Comparison of ENCODE assay signal across 12 cellular contexts in the genomic region with DNA sequence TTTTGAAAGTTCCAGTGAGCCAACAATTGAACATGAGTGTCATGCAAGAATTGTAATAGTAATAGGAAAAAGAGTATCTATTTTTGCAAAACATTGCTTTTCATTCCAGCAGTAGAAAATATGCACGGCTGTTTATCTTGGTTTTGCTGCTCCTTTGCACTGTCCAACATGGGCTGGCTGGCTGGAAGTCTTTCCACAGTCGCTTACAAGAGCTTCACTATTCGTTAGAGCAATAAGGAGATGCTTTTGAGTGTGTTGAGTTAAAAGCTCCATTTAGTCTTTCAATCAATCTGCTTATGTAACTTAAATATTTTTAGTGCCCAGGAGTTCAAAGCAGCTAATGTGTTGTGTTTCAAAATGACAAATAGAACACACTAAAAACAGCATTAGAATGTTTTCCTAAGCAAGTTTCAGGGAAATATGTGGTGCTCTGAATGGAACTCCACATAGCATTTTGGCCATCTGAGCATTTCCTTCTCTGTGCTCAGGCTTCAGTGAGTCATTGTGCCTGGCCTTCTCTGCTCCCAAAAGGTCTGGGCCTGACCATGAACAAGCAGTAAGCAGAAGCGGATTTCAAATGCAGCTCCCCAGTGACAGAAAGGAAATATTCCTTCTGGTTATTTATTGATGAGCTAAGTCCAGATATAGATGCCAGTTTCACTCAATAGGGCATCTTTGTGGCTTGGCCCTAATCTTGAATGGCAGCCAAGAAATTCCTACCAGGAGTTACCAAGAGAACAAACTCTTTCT.
DNase-seq lines count a peak whose midpoint lies in the region; ATAC-seq and TF ChIP-seq lines count a peak whose summit lies in the region.
"Had no signal": no experiment of that assay in that cellular context is flagged by ENCODE, and none has a peak within 500 bp of the region (broad histone marks: within the 10 kb centered on the region; RNA-seq: fewer than 3 reads in every experiment).

No MANE protein-coding gene starts in this region.

- no peak overlapping the region for H2AFZ ChIP-seq in mammary epithelial cell (ENCODE audit: low read depth, low read length)

- CTCF ChIA-PET in mammary epithelial cell (lab: Charles Lee; ENCODE audit: low non-redundant PET), result no interaction called here

- H3K4me2 ChIP-seq in mammary epithelial cell (ENCODE audit: insufficient read depth, low read depth, low read length), result no peak overlapping the region

- in situ Hi-C loops in mammary epithelial cell (cut with MboI; ENCODE audit: low sequenced_read_pairs in 2 of 2), result no loop called here

- intact Hi-C loops in mammary epithelial cell (cut with micrococcal nuclease), result no loop called here

- no peak for ATAC-seq in HG03460 (IDR thresholded peaks at IDR 0.05; ENCODE audit: unreplicated experiment)

- H4K20me1 ChIP-seq in mammary epithelial cell (ENCODE audit: insufficient read depth, low read length), result no peaks in the 10 kb centered on the region

- dilution Hi-C loops in mammary epithelial cell (cut with HindIII; ENCODE audit: low sequenced_read_pairs), result no loop called here

- 43% methylated on average over 4 of the region's 4 CpGs for WGBS in mammary epithelial cell (ENCODE audit: low coverage, missing lambda C conversion rate)

- H3K27ac ChIP-seq in mammary epithelial cell (ENCODE audit: insufficient read depth, low read depth, low read length), result no peak overlapping the region

- BruUV-seq in mammary epithelial cell (replicated peaks; lab: Mats Ljungman, UMichigan), result no TSS peak

- no peaks in the 10 kb centered on the region for H3K9me3 ChIP-seq in mammary epithelial cell (replicated peaks; ENCODE audit: insufficient read depth, low read length)
- H3K9me3 ChIP-seq: upper lobe of left lung had no signal

- H3K79me2 ChIP-seq in mammary epithelial cell (ENCODE audit: insufficient read depth, low read length), result no peaks in the 10 kb centered on the region

- H3K4me3 ChIP-seq in HFF-Myc (replicated peaks; ENCODE audit: low read depth, low read length) (no peak overlapping the region), mammary epithelial cell (replicated peaks in 1 of 3; ENCODE audit: insufficient read depth in 1 of 3, low read depth in 2 of 3, low read length in 3 of 3) (no peak overlapping the region)
- H3K4me3 ChIP-seq: upper lobe of left lung had no signal

- DNase-seq in HFF-Myc (ENCODE audit: extremely low read depth, low read depth) (peak; percentile 9), mammary epithelial cell (peak; percentile 5), kidney glomerular epithelial cell (lab: John Stamatoyannopoulos, UW) (peak; percentile 1), stromal cell of bone marrow (ENCODE audit: low read depth) (peak; percentile 86), GF-D8 (lab: John Stamatoyannopoulos, UW) (no peak), UCSD-AML1 (lab: John Stamatoyannopoulos, UW; ENCODE audit: unreplicated experiment) (no peak)
- DNase-seq in effector CD4-positive, alpha-beta T cell, result no peak
- DNase-seq: activated CD4-positive, alpha-beta T cell treated with anti-CD3 and anti-CD28 coated beads for 48 hours; NCI-H146; RPMI8226; upper lobe of left lung had no signal

- H3K9ac ChIP-seq in mammary epithelial cell (ENCODE audit: insufficient read depth, low read length), result no peak overlapping the region

- H3K4me1 ChIP-seq in mammary epithelial cell (ENCODE audit: insufficient read depth, low read length), result no peaks in the 10 kb centered on the region
- H3K4me1 ChIP-seq: upper lobe of left lung had no signal

- H3K27me3 ChIP-seq in mammary epithelial cell (ENCODE audit: insufficient read depth, low read length), result no peaks in the 10 kb centered on the region
- H3K27me3 ChIP-seq: upper lobe of left lung had no signal

- H3K36me3 ChIP-seq in mammary epithelial cell (ENCODE audit: insufficient read depth, low read length), result no peaks in the 10 kb centered on the region
- H3K36me3 ChIP-seq: upper lobe of left lung had no signal

- TF ChIP-seq CTCF in HFF-Myc (IDR thresholded peaks at IDR 0.05; ENCODE audit: low read depth, low read length, missing control alignments) (no peak), mammary epithelial cell (conservative IDR thresholded peaks at IDR 0.05 in 1 of 2, IDR thresholded peaks at IDR 0.05 in 1 of 2; ENCODE audit: extremely low read depth in 1 of 2, insufficient read depth in 1 of 2, low read depth in 1 of 2, low read length in 2 of 2) (no peak)

Comparison
In these comparisons a context has a peak if more than half of its experiments do, and no peak if none do; other contexts are left out.
1. DNase-seq: peak in HFF-Myc (single experiment), mammary epithelial cell (single experiment), kidney glomerular epithelial cell (single experiment) and stromal cell of bone marrow (single experiment); none in effector CD4-positive, alpha-beta T cell (single experiment), GF-D8 (single experiment) and UCSD-AML1 (single experiment).